In the genomic region with DNA sequence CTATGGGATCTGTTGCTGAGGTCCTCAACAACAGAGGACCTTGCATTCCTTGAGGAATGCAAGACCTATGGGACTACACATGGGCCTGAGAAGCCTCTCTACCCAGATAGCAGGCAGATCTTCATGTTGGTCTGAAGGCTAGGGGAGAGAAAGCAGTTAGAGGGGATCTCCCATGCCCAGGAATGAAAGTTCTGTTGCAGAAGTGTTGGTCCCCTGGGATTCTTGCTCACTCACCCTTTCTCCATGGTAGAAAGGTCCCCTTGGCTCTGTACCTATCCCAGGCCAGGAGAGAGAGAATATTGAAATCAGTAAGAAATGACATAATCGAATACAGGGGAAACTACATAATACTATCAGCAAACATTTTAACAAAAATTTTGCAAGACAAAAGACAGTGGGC, we compare ENCODE assay signal across 11 cellular contexts. TPM values are rescaled to one million over a fixed set of nuclear protein-coding genes. Genes with fewer than 3 reads are reported as not detected.
"Had no signal": no experiment of that assay in that cellular context is flagged by ENCODE, and none has a peak within 500 bp of the region (broad histone marks: within the 10 kb centered on the region; RNA-seq: fewer than 3 reads in every experiment).

No MANE protein-coding gene starts in this region.

- H3K9ac ChIP-seq: KMS-11 had no signal

- H3K36me3 Mint-ChIP-seq: IgD-negative memory B cell had no signal

- H3K27ac Mint-ChIP-seq: GM23338, H9, IgD-negative memory B cell had no signal

- H2AFZ ChIP-seq: GM23338 had no signal

- H3K27ac ChIP-seq: KMS-11 had no signal

- FAIRE-seq: H1, H54, HTR-8/SVneo had no signal

- H3K4me1 Mint-ChIP-seq: GM23338, IgD-negative memory B cell had no signal

- H3K4me3 Mint-ChIP-seq: GM23338, H9, IgD-negative memory B cell had no signal

- H3K4me2 ChIP-seq: GM23338, KMS-11 had no signal

- H3K4me3 ChIP-seq: GM23338 had no signal

- DNase-seq: H9, HCEC 1CT, Karpas-422, KBM-7 had no signal

- ATAC-seq: GM23338 had no signal

RNA-seq across cellular contexts. Expression of a gene that starts 16.5 kb away (rescaled TPM):
- total RNA-seq: GM23338, H1, H9, HT-29 had no signal
- polyA plus RNA-seq: GM23338, H1 had no signal

RNA-seq across cellular contexts. Expression of a gene that starts 33.9 kb away (rescaled TPM):
- total RNA-seq: GM23338, H1, H9 had no signal
- polyA plus RNA-seq: GM23338, H1, IgD-negative memory B cell had no signal

RNA-seq across cellular contexts. Expression of a gene that starts 49.3 kb away (rescaled TPM):
- total RNA-seq: GM23338, H1, H9 had no signal
- polyA plus RNA-seq: GM23338, H1, IgD-negative memory B cell had no signal
